Comparison of ENCODE assay signal across 1 cellular context in genomic region chr10:71966046-71967004, GRCh38.
TF ChIP-seq lines count a peak whose summit lies in the region.

No MANE protein-coding gene starts in this region.

TF ChIP-seq in GM23338, 12 proteins besides CTCF, POLR2A, EP300 and RAD21 (continued from another document):
- TF ChIP-seq, protein P1, sequence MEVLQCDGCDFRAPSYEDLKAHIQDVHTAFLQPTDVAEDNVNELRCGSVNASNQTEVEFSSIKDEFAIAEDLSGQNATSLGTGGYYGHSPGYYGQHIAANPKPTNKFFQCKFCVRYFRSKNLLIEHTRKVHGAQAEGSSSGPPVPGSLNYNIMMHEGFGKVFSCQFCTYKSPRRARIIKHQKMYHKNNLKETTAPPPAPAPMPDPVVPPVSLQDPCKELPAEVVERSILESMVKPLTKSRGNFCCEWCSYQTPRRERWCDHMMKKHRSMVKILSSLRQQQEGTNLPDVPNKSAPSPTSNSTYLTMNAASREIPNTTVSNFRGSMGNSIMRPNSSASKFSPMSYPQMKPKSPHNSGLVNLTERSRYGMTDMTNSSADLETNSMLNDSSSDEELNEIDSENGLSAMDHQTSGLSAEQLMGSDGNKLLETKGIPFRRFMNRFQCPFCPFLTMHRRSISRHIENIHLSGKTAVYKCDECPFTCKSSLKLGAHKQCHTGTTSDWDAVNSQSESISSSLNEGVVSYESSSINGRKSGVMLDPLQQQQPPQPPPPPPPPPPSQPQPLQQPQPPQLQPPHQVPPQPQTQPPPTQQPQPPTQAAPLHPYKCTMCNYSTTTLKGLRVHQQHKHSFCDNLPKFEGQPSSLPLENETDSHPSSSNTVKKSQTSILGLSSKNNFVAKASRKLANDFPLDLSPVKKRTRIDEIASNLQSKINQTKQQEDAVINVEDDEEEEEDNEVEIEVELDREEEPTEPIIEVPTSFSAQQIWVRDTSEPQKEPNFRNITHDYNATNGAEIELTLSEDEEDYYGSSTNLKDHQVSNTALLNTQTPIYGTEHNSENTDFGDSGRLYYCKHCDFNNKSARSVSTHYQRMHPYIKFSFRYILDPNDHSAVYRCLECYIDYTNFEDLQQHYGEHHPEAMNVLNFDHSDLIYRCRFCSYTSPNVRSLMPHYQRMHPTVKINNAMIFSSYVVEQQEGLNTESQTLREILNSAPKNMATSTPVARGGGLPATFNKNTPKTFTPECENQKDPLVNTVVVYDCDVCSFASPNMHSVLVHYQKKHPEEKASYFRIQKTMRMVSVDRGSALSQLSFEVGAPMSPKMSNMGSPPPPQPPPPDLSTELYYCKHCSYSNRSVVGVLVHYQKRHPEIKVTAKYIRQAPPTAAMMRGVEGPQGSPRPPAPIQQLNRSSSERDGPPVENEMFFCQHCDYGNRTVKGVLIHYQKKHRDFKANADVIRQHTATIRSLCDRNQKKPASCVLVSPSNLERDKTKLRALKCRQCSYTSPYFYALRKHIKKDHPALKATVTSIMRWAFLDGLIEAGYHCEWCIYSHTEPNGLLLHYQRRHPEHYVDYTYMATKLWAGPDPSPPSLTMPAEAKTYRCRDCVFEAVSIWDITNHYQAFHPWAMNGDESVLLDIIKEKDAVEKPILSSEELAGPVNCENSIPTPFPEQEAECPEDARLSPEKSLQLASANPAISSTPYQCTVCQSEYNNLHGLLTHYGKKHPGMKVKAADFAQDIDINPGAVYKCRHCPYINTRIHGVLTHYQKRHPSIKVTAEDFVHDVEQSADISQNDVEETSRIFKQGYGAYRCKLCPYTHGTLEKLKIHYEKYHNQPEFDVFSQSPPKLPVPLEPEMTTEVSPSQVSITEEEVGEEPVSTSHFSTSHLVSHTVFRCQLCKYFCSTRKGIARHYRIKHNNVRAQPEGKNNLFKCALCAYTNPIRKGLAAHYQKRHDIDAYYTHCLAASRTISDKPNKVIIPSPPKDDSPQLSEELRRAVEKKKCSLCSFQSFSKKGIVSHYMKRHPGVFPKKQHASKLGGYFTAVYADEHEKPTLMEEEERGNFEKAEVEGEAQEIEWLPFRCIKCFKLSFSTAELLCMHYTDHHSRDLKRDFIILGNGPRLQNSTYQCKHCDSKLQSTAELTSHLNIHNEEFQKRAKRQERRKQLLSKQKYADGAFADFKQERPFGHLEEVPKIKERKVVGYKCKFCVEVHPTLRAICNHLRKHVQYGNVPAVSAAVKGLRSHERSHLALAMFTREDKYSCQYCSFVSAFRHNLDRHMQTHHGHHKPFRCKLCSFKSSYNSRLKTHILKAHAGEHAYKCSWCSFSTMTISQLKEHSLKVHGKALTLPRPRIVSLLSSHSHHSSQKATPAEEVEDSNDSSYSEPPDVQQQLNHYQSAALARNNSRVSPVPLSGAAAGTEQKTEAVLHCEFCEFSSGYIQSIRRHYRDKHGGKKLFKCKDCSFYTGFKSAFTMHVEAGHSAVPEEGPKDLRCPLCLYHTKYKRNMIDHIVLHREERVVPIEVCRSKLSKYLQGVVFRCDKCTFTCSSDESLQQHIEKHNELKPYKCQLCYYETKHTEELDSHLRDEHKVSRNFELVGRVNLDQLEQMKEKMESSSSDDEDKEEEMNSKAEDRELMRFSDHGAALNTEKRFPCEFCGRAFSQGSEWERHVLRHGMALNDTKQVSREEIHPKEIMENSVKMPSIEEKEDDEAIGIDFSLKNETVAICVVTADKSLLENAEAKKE (CRISPR knock-in tag; IDR thresholded peaks at IDR 0.05): no peak
- TF ChIP-seq, protein P2, sequence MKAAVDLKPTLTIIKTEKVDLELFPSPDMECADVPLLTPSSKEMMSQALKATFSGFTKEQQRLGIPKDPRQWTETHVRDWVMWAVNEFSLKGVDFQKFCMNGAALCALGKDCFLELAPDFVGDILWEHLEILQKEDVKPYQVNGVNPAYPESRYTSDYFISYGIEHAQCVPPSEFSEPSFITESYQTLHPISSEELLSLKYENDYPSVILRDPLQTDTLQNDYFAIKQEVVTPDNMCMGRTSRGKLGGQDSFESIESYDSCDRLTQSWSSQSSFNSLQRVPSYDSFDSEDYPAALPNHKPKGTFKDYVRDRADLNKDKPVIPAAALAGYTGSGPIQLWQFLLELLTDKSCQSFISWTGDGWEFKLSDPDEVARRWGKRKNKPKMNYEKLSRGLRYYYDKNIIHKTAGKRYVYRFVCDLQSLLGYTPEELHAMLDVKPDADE (IDR thresholded peaks at IDR 0.05): no peak
- TF ChIP-seq ZNF331 (CRISPR knock-in tag; IDR thresholded peaks at IDR 0.05; ENCODE audit: low read depth) (no peak), STAT1 (IDR thresholded peaks at IDR 0.05; ENCODE audit: unreplicated experiment) (no peak), NANOG (IDR thresholded peaks at IDR 0.05; ENCODE audit: borderline replicate concordance) (no peak)
- TF ChIP-seq, protein P3, sequence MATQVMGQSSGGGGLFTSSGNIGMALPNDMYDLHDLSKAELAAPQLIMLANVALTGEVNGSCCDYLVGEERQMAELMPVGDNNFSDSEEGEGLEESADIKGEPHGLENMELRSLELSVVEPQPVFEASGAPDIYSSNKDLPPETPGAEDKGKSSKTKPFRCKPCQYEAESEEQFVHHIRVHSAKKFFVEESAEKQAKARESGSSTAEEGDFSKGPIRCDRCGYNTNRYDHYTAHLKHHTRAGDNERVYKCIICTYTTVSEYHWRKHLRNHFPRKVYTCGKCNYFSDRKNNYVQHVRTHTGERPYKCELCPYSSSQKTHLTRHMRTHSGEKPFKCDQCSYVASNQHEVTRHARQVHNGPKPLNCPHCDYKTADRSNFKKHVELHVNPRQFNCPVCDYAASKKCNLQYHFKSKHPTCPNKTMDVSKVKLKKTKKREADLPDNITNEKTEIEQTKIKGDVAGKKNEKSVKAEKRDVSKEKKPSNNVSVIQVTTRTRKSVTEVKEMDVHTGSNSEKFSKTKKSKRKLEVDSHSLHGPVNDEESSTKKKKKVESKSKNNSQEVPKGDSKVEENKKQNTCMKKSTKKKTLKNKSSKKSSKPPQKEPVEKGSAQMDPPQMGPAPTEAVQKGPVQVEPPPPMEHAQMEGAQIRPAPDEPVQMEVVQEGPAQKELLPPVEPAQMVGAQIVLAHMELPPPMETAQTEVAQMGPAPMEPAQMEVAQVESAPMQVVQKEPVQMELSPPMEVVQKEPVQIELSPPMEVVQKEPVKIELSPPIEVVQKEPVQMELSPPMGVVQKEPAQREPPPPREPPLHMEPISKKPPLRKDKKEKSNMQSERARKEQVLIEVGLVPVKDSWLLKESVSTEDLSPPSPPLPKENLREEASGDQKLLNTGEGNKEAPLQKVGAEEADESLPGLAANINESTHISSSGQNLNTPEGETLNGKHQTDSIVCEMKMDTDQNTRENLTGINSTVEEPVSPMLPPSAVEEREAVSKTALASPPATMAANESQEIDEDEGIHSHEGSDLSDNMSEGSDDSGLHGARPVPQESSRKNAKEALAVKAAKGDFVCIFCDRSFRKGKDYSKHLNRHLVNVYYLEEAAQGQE (IDR thresholded peaks at IDR 0.05; ENCODE audit: unreplicated experiment): no peak
